Comparison of ENCODE assay signal across 10 cellular contexts in the genomic region with DNA sequence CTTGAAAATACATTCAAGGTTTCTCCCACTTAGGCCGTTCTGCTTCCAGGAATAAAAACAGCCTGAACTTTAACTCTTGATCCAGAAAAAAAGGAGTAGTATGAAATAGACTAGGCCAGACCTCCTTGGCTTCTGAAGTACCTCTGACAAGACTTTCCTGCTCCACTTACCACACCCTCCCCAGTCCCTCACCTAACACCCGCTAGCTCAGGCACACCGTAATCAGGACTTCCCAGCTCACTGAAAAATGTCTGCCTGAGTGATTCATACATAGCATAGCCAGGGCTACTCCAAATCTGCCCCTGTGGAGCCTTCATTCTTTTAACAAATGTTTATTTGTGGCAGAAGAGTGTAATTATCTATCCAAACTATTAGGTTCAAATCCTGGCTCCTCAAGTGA. TPM values are rescaled to one million over a fixed set of nuclear protein-coding genes. Genes with fewer than 3 reads are reported as not detected.
A peak's percentile ranks its signal among the peaks of the same experiment; 100 is the strongest.
DNase-seq lines count a peak whose midpoint lies in the region; ATAC-seq lines count a peak whose summit lies in the region.
"Had no signal": no experiment of that assay in that cellular context is flagged by ENCODE, and none has a peak within 500 bp of the region (broad histone marks: within the 10 kb centered on the region; RNA-seq: fewer than 3 reads in every experiment).

No MANE protein-coding gene starts in this region.

- peak overlapping the region; percentile 29 for H3K4me3 Mint-ChIP-seq in activated CD4-positive, alpha-beta T cell treated with anti-CD3 and anti-CD28 coated beads, Interleukin-2, amount 10 ng/mL, durations not matched to agents 24 days and 14 days
- peak overlapping the region; percentile 13 to 87 (median 66) for H3K4me3 Mint-ChIP-seq in naive B cell

- intact Hi-C loops in activated CD4-positive, alpha-beta T cell treated with anti-CD3 and anti-CD28 coated beads, Interleukin-2, amount 10 ng/mL, durations not matched to agents 24 days and 14 days (cut with micrococcal nuclease) = loop anchor here (5.0 kb wide), 1 partner anchor 661 kb away; no protein-coding TSS in a partner anchor

- peaks cover 3% of the 10 kb centered on the region for H3K36me3 Mint-ChIP-seq in activated CD4-positive, alpha-beta T cell treated with anti-CD3 and anti-CD28 coated beads, Interleukin-2, amount 10 ng/mL, durations not matched to agents 24 days and 14 days (ENCODE audit: low read depth)
- H3K36me3 Mint-ChIP-seq in activated naive CD4-positive, alpha-beta T cell treated with anti-CD3 and anti-CD28 coated beads, Interleukin-2, amount 50 U/mL, for 72 hours = peaks cover 0 to 8% of the 10 kb centered on the region in 2 donors
- peaks cover 7 to 12% of the 10 kb centered on the region in 2 donors for H3K36me3 Mint-ChIP-seq in naive B cell

- DNase-seq in activated CD4-positive, alpha-beta T cell treated with anti-CD3 and anti-CD28 coated beads, Interleukin-2, amount 10 ng/mL, durations not matched to agents 24 days and 14 days = no peak
- no peak for DNase-seq in activated CD4-positive, alpha-beta T cell treated with anti-CD3 and anti-CD28 coated beads for 4 hours
- peak; percentile 22 for DNase-seq in HK-2 (ENCODE audit: unreplicated experiment)
- DNase-seq in activated naive CD4-positive, alpha-beta T cell treated with anti-CD3 and anti-CD28 coated beads, Interleukin-2, amount 50 U/mL, for 72 hours (ENCODE audit: low spot score in 2 of 2) = no peak
- DNase-seq in naive B cell = no peak
- DNase-seq in medulla oblongata (ENCODE audit: extremely low spot score) = no peak
- DNase-seq: activated gamma-delta T cell, NCI-H2171 treated with DMSO at 0.1 percent for 48 hours had no signal

- H3K27ac Mint-ChIP-seq in activated CD4-positive, alpha-beta T cell treated with anti-CD3 and anti-CD28 coated beads, Interleukin-2, amount 10 ng/mL, durations not matched to agents 24 days and 14 days = peak overlapping the region; percentile 60
- H3K27ac Mint-ChIP-seq in activated naive CD4-positive, alpha-beta T cell treated with anti-CD3 and anti-CD28 coated beads, Interleukin-2, amount 50 U/mL, for 72 hours = peak overlapping the region in 1 of 2 donors; percentile 15
- peak overlapping the region; percentile 81 to 100 (median 94) for H3K27ac Mint-ChIP-seq in naive B cell

- peaks cover 8% of the 10 kb centered on the region for H3K9me3 Mint-ChIP-seq in activated CD4-positive, alpha-beta T cell treated with anti-CD3 and anti-CD28 coated beads, Interleukin-2, amount 10 ng/mL, durations not matched to agents 24 days and 14 days
- peaks cover 0 to 9% of the 10 kb centered on the region in 2 donors for H3K9me3 Mint-ChIP-seq in activated naive CD4-positive, alpha-beta T cell treated with anti-CD3 and anti-CD28 coated beads, Interleukin-2, amount 50 U/mL, for 72 hours
- H3K9me3 Mint-ChIP-seq in naive B cell = peaks cover 0 to 9% (median 0%) of the 10 kb centered on the region in 7 donors

- H3K4me1 Mint-ChIP-seq in activated CD4-positive, alpha-beta T cell treated with anti-CD3 and anti-CD28 coated beads, Interleukin-2, amount 10 ng/mL, durations not matched to agents 24 days and 14 days = peaks cover 63% of the 10 kb centered on the region
- peaks cover 68 to 74% (median 71%) of the 10 kb centered on the region in 3 donors for H3K4me1 Mint-ChIP-seq in naive B cell

- peak; percentile 33 to 36 for ATAC-seq in activated naive CD4-positive, alpha-beta T cell treated with anti-CD3 and anti-CD28 coated beads, Interleukin-2, amount 50 U/mL, for 72 hours
- ATAC-seq in naive B cell (ENCODE audit: low read depth in 2 of 2) (no peak), GM21619 (IDR thresholded peaks at IDR 0.05; ENCODE audit: unreplicated experiment) (no peak), HG03159 (IDR thresholded peaks at IDR 0.05; ENCODE audit: unreplicated experiment) (no peak)

- H3K27me3 Mint-ChIP-seq in activated CD4-positive, alpha-beta T cell treated with anti-CD3 and anti-CD28 coated beads, Interleukin-2, amount 10 ng/mL, durations not matched to agents 24 days and 14 days = peaks cover 9% of the 10 kb centered on the region
- no peaks in the 10 kb centered on the region for H3K27me3 Mint-ChIP-seq in naive B cell

RNA-seq across cellular contexts. Expression of a gene that starts 30.3 kb away (rescaled TPM):
- 0.35 and 0.64 TPM in 2 replicates for total RNA-seq in activated CD4-positive, alpha-beta T cell treated with anti-CD3 and anti-CD28 coated beads, Interleukin-2, amount 10 ng/mL, durations not matched to agents 24 days and 14 days
- total RNA-seq in activated naive CD4-positive, alpha-beta T cell treated with anti-CD3 and anti-CD28 coated beads, Interleukin-2, amount 50 U/mL, for 72 hours = not detected
- 10 to 100 TPM in 3 of 6 donors, 1 to 10 TPM in 3; 6.1 to 35.9 (median 9.4) TPM for polyA plus RNA-seq in naive B cell (ENCODE audit: low read depth in 6 of 6)

Comparison
In these comparisons a context has a peak if more than half of its experiments do, and no peak if none do; other contexts are left out.
1. ATAC-seq: peak in activated naive CD4-positive, alpha-beta T cell treated with anti-CD3 and anti-CD28 coated beads, Interleukin-2, amount 50 U/mL, for 72 hours (2 of 2); none in naive B cell (0 of 2), GM21619 (single experiment) and HG03159 (single experiment).